In the genomic region with DNA sequence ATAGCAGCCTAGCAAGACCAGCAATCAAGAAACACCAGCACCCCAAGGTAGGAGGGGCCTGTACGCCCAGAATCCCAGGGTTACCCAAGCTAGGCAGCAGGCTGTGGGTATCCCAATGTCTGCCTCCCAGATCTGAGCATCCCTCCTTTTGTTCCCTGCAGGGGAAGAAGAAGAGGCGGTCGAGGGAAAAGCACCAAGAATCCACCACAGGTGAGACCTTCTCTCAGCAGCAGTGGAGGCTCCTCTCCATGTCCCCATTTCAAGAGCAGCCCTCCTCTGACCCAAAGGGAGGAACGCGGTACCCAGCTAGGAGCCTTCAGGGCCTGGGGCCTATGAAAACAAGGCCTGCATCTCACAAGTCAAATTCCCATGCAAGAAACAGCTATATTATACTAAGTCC, we compare ENCODE assay signal across 26 cellular contexts. TPM values are rescaled to one million over a fixed set of nuclear protein-coding genes. Genes with fewer than 3 reads are reported as not detected.
A peak's percentile ranks its signal among the peaks of the same experiment; 100 is the strongest.
DNase-seq lines count a peak whose midpoint lies in the region; ATAC-seq and TF ChIP-seq lines count a peak whose summit lies in the region.
"Had no signal": no experiment of that assay in that cellular context is flagged by ENCODE, and none has a peak within 500 bp of the region (broad histone marks: within the 10 kb centered on the region; RNA-seq: fewer than 3 reads in every experiment).

No MANE protein-coding gene starts in this region.

- H3K27ac Mint-ChIP-seq in T-helper 17 cell: peak overlapping the region; percentile 100
- peak overlapping the region; percentile 5 for H3K27ac Mint-ChIP-seq in memory B cell
- no peak overlapping the region for H3K27ac Mint-ChIP-seq in glutamatergic neuron (ENCODE audit: unreplicated experiment)
- H3K27ac Mint-ChIP-seq: endodermal cell, WTC11 had no signal

- H3K36me3 Mint-ChIP-seq in T-helper 17 cell (ENCODE audit: low read depth) (peaks cover 17% of the 10 kb centered on the region), memory B cell (peaks cover 11% of the 10 kb centered on the region), glutamatergic neuron (ENCODE audit: unreplicated experiment) (no peaks in the 10 kb centered on the region)

- H3K27me3 Mint-ChIP-seq in T-helper 17 cell (no peaks in the 10 kb centered on the region), memory B cell (no peaks in the 10 kb centered on the region), glutamatergic neuron (ENCODE audit: unreplicated experiment) (peaks cover 4% of the 10 kb centered on the region)

- H3K4me1 ChIP-seq in stomach: peaks cover 0 to 49% (median 33%) of the 10 kb centered on the region in 4 donors
- H3K4me1 ChIP-seq: right lobe of liver had no signal

- H3K27me3 ChIP-seq in stomach: no peaks in the 10 kb centered on the region
- H3K27me3 ChIP-seq: adrenal gland; BLaER1 treated with 17β-estradiol and CSF1 and Interleukin-3, amounts not matched to agents 10 nM and 100 nM; brain microvascular endothelial cell; gastroesophageal sphincter; ovary; right lobe of liver; vagina had no signal

- ATAC-seq in Right ventricle myocardium superior (ENCODE audit: poor library complexity) (no peak), T-helper 17 cell (no peak), memory B cell (ENCODE audit: low read depth) (no peak), HG02840 (IDR thresholded peaks at IDR 0.05; ENCODE audit: low FRiP score, unreplicated experiment) (no peak)
- ATAC-seq: gastroesophageal sphincter, Panc1, right lobe of liver, WTC11 had no signal

- intact Hi-C loops in cardiac septum (cut with DNase I): no loop called here
- intact Hi-C loops in Right ventricle myocardium superior (cut with DNase I): no loop called here
- intact Hi-C loops in stomach (cut with DNase I; ENCODE audit: low total_unique reads): no loop called here

- peaks cover 7 to 93% (median 91%) of the 10 kb centered on the region in 4 donors for H3K36me3 ChIP-seq in stomach
- H3K36me3 ChIP-seq: ovary had no signal

- no peaks in the 10 kb centered on the region for H3K9me3 Mint-ChIP-seq in memory B cell
- H3K9me3 Mint-ChIP-seq in glutamatergic neuron (ENCODE audit: unreplicated experiment): peaks cover 6% of the 10 kb centered on the region
- H3K9me3 Mint-ChIP-seq: endodermal cell, WTC11 had no signal

- H3K4me3 ChIP-seq in stomach: no peak overlapping the region
- H3K4me3 ChIP-seq: adrenal gland; BLaER1 treated with 17β-estradiol and CSF1 and Interleukin-3, amounts not matched to agents 10 nM and 100 nM; coronary artery; gastroesophageal sphincter; ovary; right lobe of liver; vagina had no signal

- TF ChIP-seq POLR2A in stomach (IDR thresholded peaks at IDR 0.05): no peak

- TF ChIP-seq EP300 in stomach (IDR thresholded peaks at IDR 0.05): no peak

- H3K4me3 Mint-ChIP-seq in T-helper 17 cell: peak overlapping the region; percentile 12
- no peak overlapping the region for H3K4me3 Mint-ChIP-seq in memory B cell
- no peak overlapping the region for H3K4me3 Mint-ChIP-seq in glutamatergic neuron (ENCODE audit: unreplicated experiment)
- H3K4me3 Mint-ChIP-seq: endodermal cell, WTC11 had no signal

- TF ChIP-seq CTCF in stomach (IDR thresholded peaks at IDR 0.05) (no peak), glutamatergic neuron (IDR thresholded peaks at IDR 0.05; ENCODE audit: partially characterized antibody, unreplicated experiment) (no peak)

- no peak overlapping the region for H3K27ac ChIP-seq in stomach
- H3K27ac ChIP-seq: adrenal gland; BLaER1 treated with 17β-estradiol and CSF1 and Interleukin-3, amounts not matched to agents 10 nM and 100 nM; brain microvascular endothelial cell; coronary artery; gastroesophageal sphincter; ovary; right lobe of liver; vagina had no signal

- no peaks in the 10 kb centered on the region for H3K9me3 ChIP-seq in T-helper 17 cell (ENCODE audit: control insufficient read depth, low read length, poor library complexity, severe bottlenecking)
- no peaks in the 10 kb centered on the region for H3K9me3 ChIP-seq in stomach
- H3K9me3 ChIP-seq: adrenal gland; BLaER1 treated with 17β-estradiol and CSF1 and Interleukin-3, amounts not matched to agents 10 nM and 100 nM; gastroesophageal sphincter; ovary; right lobe of liver; vagina had no signal

- H3K4me1 Mint-ChIP-seq in T-helper 17 cell (peaks cover 46% of the 10 kb centered on the region), memory B cell (peaks cover 26% of the 10 kb centered on the region), glutamatergic neuron (ENCODE audit: low read depth, unreplicated experiment) (peaks cover 32% of the 10 kb centered on the region)
- H3K4me1 Mint-ChIP-seq: endodermal cell had no signal

- peak; percentile 47 for DNase-seq in cardiac septum (ENCODE audit: low spot score)
- no peak for DNase-seq in Right ventricle myocardium superior
- DNase-seq in T-helper 17 cell: no peak
- DNase-seq in memory B cell (ENCODE audit: low spot score in 2 of 2): no peak
- DNase-seq in stomach: peak; percentile 14
- DNase-seq in glutamatergic neuron: no peak
- no peak for DNase-seq in GDM1 (lab: John Stamatoyannopoulos, UW)
- DNase-seq: brain microvascular endothelial cell; H7; NCI-H1417; NCI-H2081 treated with DMSO at 0.1 percent for 48 hours; NCI-H446 treated with DMSO at 0.1 percent for 48 hours; right lobe of liver; stimulated activated CD4-positive, alpha-beta T cell treated with anti-CD3 and anti-CD28 coated beads, Interleukin-15, amount 100 ng/mL, for 24 hours; substantia nigra; T-helper 2 cell had no signal

- WGBS in stomach, 5 donors: 84 to 96% (median 94%) methylated on average over 4 to 5 of the region's 5 CpGs

RNA-seq across cellular contexts. Expression of gene TCF7, which starts 28.9 kb away (rescaled TPM):
- total RNA-seq in cardiac septum (2.2 TPM), Right ventricle myocardium superior (2.2 TPM), T-helper 17 cell (100 to 1,000 TPM; 308 to 405 TPM), stomach (10 to 100 TPM in 1 of 5 donors, 1 to 10 TPM in 3, not detected in 1; 4.6 to 13.3 (median 7.6) TPM), glutamatergic neuron (ENCODE audit: unreplicated experiment) (5.8 TPM)
- polyA plus RNA-seq in stomach: 1 to 10 TPM; 3.7 to 8.0 (median 5.0) TPM

RNA-seq across cellular contexts. Expression of gene SKP1, which starts 33.3 kb away (rescaled TPM):
- total RNA-seq in cardiac septum: 494 TPM
- 424 TPM for total RNA-seq in Right ventricle myocardium superior
- total RNA-seq in T-helper 17 cell: 100 to 1,000 TPM; 284 to 339 TPM
- total RNA-seq in stomach: 100 to 1,000 TPM in 3 of 5 donors, 10 to 100 TPM in 2; 18.1 to 163 (median 126) TPM
- polyA plus RNA-seq in stomach: 100 to 1,000 TPM; 233 to 590 (median 480) TPM
- 345 TPM for total RNA-seq in glutamatergic neuron (ENCODE audit: unreplicated experiment)

Comparison
In these comparisons a context has a peak if more than half of its experiments do, and no peak if none do; other contexts are left out.
1. DNase-seq: peak in cardiac septum (single experiment) and stomach (single experiment); none in Right ventricle myocardium superior (single experiment), T-helper 17 cell (0 of 3), memory B cell (0 of 2), glutamatergic neuron (single experiment) and GDM1 (single experiment).
2. RNA of gene TCF7, which starts 28.9 kb away (total RNA-seq): 308 to 405 TPM in T-helper 17 cell; 5.8 TPM in glutamatergic neuron (single experiment), 4.6 to 13.3 TPM in stomach, 2.2 TPM in cardiac septum (single experiment) and 2.2 TPM in Right ventricle myocardium superior (single experiment); every median in the first group is over 10 times any median in the second.